ENCODE assay signal across 17 cellular contexts in the genomic region with DNA sequence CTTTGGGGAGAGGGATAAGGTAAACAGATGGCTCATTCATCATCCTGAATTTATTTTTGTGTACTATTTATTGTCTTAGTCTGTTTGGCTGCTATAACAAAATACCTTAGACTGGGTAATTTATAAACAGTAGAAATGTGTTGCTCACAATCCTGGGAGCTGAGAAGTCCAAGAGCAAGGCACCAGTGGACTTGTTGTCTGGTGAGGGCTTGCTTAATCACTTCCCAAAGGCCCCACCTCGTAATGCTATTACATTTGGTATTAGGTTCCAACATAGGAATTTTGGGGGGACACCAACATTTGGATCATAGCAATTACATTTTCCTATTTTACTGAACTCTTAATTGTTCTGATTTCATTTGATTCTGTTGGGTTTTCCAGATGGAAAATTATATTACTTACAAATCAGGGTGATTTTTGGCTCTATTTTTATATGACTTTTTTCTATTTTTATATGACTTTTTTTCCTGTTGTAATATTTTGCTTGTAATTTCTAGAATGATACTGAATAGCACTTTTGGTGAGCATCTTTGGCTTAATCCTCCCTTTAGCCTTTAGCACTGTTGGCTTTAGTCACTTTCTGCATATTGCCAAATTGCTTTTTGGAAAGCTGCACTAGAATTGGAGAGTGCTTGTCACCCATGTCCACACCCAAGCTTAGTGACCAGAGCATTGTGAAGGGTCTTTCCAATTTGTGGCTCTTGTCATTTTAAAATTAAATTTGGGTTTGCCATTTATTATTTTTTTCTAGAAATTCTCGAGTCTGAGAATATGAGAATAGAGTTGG. TPM values are rescaled to one million over a fixed set of nuclear protein-coding genes. Genes with fewer than 3 reads are reported as not detected.
DNase-seq lines count a peak whose midpoint lies in the region; ATAC-seq and TF ChIP-seq lines count a peak whose summit lies in the region.
"Had no signal": no experiment of that assay in that cellular context is flagged by ENCODE, and none has a peak within 500 bp of the region (broad histone marks: within the 10 kb centered on the region; RNA-seq: fewer than 3 reads in every experiment).

No MANE protein-coding gene starts in this region.

- H3K36me3 ChIP-seq in right atrium auricular region (no peaks in the 10 kb centered on the region), gastroesophageal sphincter (no peaks in the 10 kb centered on the region), mammary epithelial cell (ENCODE audit: insufficient read depth, low read length) (no peaks in the 10 kb centered on the region)

- no peak overlapping the region for H3K27ac ChIP-seq in right atrium auricular region
- peak overlapping the region in 1 of 4 donors; percentile 64 for H3K27ac ChIP-seq in gastroesophageal sphincter
- no peak overlapping the region for H3K27ac ChIP-seq in mammary epithelial cell (ENCODE audit: insufficient read depth, low read depth, low read length)
- H3K27ac ChIP-seq: BLaER1, HL-60 had no signal

- 34 to 100% methylated on average over 1 to 2 of the region's 2 CpGs for WGBS in gastroesophageal sphincter (ENCODE audit: low coverage in 1 of 2), 2 donors
- 16% methylated on average over 2 of the region's 2 CpGs for WGBS in mammary epithelial cell (ENCODE audit: low coverage, missing lambda C conversion rate)

- H3K79me2 ChIP-seq in mammary epithelial cell (ENCODE audit: insufficient read depth, low read length), result peaks cover 71% of the 10 kb centered on the region

- no peak for TF ChIP-seq EP300 in gastroesophageal sphincter (IDR thresholded peaks at IDR 0.05)

- no TSS peak for BruUV-seq in mammary epithelial cell (replicated peaks; lab: Mats Ljungman, UMichigan)

- H3K4me3 Mint-ChIP-seq in stimulated activated memory B cell treated with anti-CD40 and anti-IgM and Interleukin-4, amounts not matched to agents 10 μg/mL and 1 μg/mL and 100 μg/mL, for 72 hours, result no peak overlapping the region
- H3K4me3 Mint-ChIP-seq: CD8-positive, alpha-beta memory T cell; GM23338 had no signal

- no peaks in the 10 kb centered on the region for H3K9me3 ChIP-seq in right atrium auricular region
- H3K9me3 ChIP-seq in gastroesophageal sphincter, result no peaks in the 10 kb centered on the region
- no peaks in the 10 kb centered on the region for H3K9me3 ChIP-seq in mammary epithelial cell (replicated peaks; ENCODE audit: insufficient read depth, low read length)
- H3K9me3 ChIP-seq: Caco-2 had no signal

- no peaks in the 10 kb centered on the region for H3K27me3 Mint-ChIP-seq in stimulated activated memory B cell treated with anti-CD40 and anti-IgM and Interleukin-4, amounts not matched to agents 10 μg/mL and 1 μg/mL and 100 μg/mL, for 72 hours
- H3K27me3 Mint-ChIP-seq: CD8-positive, alpha-beta memory T cell had no signal

- CTCF ChIA-PET in mammary epithelial cell (lab: Charles Lee; ENCODE audit: low non-redundant PET), result no interaction called here

- ATAC-seq in Right ventricle myocardium superior (ENCODE audit: poor library complexity) (peak; percentile 70), gastroesophageal sphincter (peak; percentile 57), left lobe of liver (peak; percentile 45)
- ATAC-seq in stimulated activated memory B cell treated with anti-CD40 and anti-IgM and Interleukin-4, amounts not matched to agents 10 μg/mL and 1 μg/mL and 100 μg/mL, for 72 hours, result no peak
- ATAC-seq: GM12878 had no signal

- H2AFZ ChIP-seq in mammary epithelial cell (ENCODE audit: low read depth, low read length), result no peak overlapping the region
- H2AFZ ChIP-seq: GM23338 had no signal

- no peak for TF ChIP-seq POLR2A in gastroesophageal sphincter (IDR thresholded peaks at IDR 0.05)

- no peak overlapping the region for H3K27ac Mint-ChIP-seq in stimulated activated memory B cell treated with anti-CD40 and anti-IgM and Interleukin-4, amounts not matched to agents 10 μg/mL and 1 μg/mL and 100 μg/mL, for 72 hours
- H3K27ac Mint-ChIP-seq: GM23338 had no signal

- no peaks in the 10 kb centered on the region for H3K27me3 ChIP-seq in right atrium auricular region
- no peaks in the 10 kb centered on the region for H3K27me3 ChIP-seq in gastroesophageal sphincter
- no peaks in the 10 kb centered on the region for H3K27me3 ChIP-seq in mammary epithelial cell (ENCODE audit: insufficient read depth, low read length)
- H3K27me3 ChIP-seq: BLaER1 had no signal

- in situ Hi-C loops in mammary epithelial cell (cut with MboI; ENCODE audit: low sequenced_read_pairs in 2 of 2), result no loop called here

- no peak overlapping the region for H3K9ac ChIP-seq in mammary epithelial cell (ENCODE audit: insufficient read depth, low read length)
- H3K9ac ChIP-seq: BLaER1 had no signal

- no peaks in the 10 kb centered on the region for H4K20me1 ChIP-seq in mammary epithelial cell (ENCODE audit: insufficient read depth, low read length)

- H3K4me3 ChIP-seq in right atrium auricular region (no peak overlapping the region), gastroesophageal sphincter (no peak overlapping the region), mammary epithelial cell (replicated peaks in 1 of 3; ENCODE audit: insufficient read depth in 1 of 3, low read depth in 2 of 3, low read length in 3 of 3) (no peak overlapping the region)
- H3K4me3 ChIP-seq: BLaER1, GM12878, GM23338 had no signal

- TF ChIP-seq CTCF in right atrium auricular region (IDR thresholded peaks at IDR 0.05), result no peak
- no peak for TF ChIP-seq CTCF in gastroesophageal sphincter (IDR thresholded peaks at IDR 0.05)
- TF ChIP-seq CTCF in mammary epithelial cell (conservative IDR thresholded peaks at IDR 0.05 in 1 of 2, IDR thresholded peaks at IDR 0.05 in 1 of 2; ENCODE audit: extremely low read depth in 1 of 2, insufficient read depth in 1 of 2, low read depth in 1 of 2, low read length in 2 of 2), result no peak

- intact Hi-C loops in Right ventricle myocardium superior (cut with DNase I), result no loop called here
- intact Hi-C loops in mammary epithelial cell (cut with micrococcal nuclease), result no loop called here

- H3K36me3 Mint-ChIP-seq in stimulated activated memory B cell treated with anti-CD40 and anti-IgM and Interleukin-4, amounts not matched to agents 10 μg/mL and 1 μg/mL and 100 μg/mL, for 72 hours, result peaks cover 29% of the 10 kb centered on the region

- DNase-seq in Right ventricle myocardium superior (no peak), right atrium auricular region (ENCODE audit: low spot score) (no peak), left lobe of liver (ENCODE audit: low spot score) (no peak), mammary epithelial cell (no peak)
- no peak for DNase-seq in activated CD8-positive, alpha-beta memory T cell treated with anti-CD3 and anti-CD28 coated beads, Interleukin-2, amount 50 U/mL, for 4 hours
- DNase-seq: 8988T; AML-193; Caco-2; CD8-positive, alpha-beta memory T cell; DMS53; H7 had no signal

- dilution Hi-C loops in mammary epithelial cell (cut with HindIII; ENCODE audit: low sequenced_read_pairs), result no loop called here

- H3K9me3 Mint-ChIP-seq in stimulated activated memory B cell treated with anti-CD40 and anti-IgM and Interleukin-4, amounts not matched to agents 10 μg/mL and 1 μg/mL and 100 μg/mL, for 72 hours, result no peaks in the 10 kb centered on the region
- H3K9me3 Mint-ChIP-seq: CD8-positive, alpha-beta memory T cell; GM23338 had no signal

- H3K4me2 ChIP-seq in mammary epithelial cell (ENCODE audit: insufficient read depth, low read depth, low read length), result no peak overlapping the region
- H3K4me2 ChIP-seq: BLaER1 had no signal

- peaks cover 26% of the 10 kb centered on the region for H3K4me1 Mint-ChIP-seq in stimulated activated memory B cell treated with anti-CD40 and anti-IgM and Interleukin-4, amounts not matched to agents 10 μg/mL and 1 μg/mL and 100 μg/mL, for 72 hours

- peaks cover 0 to 13% of the 10 kb centered on the region in 2 donors for H3K4me1 ChIP-seq in right atrium auricular region
- H3K4me1 ChIP-seq in gastroesophageal sphincter, result peaks cover 0 to 37% (median 10%) of the 10 kb centered on the region in 3 donors
- H3K4me1 ChIP-seq in mammary epithelial cell (ENCODE audit: insufficient read depth, low read length), result no peaks in the 10 kb centered on the region
- H3K4me1 ChIP-seq: Caco-2 had no signal

RNA-seq across cellular contexts. Expression of a gene that starts 43.7 kb away (rescaled TPM):
- total RNA-seq in Right ventricle myocardium superior (98.2 TPM), right atrium auricular region (100 to 1,000 TPM; 140 to 199 TPM), gastroesophageal sphincter (100 to 1,000 TPM; 159 to 244 (median 201) TPM), left lobe of liver (27.1 TPM), mammary epithelial cell (100 to 1,000 TPM in 1 of 2 donors, 10 to 100 TPM in 1; 81.8 to 152 TPM)
- 19.7 TPM for polyA plus RNA-seq in mammary epithelial cell
- polyA minus RNA-seq in mammary epithelial cell, result 85.5 TPM
